19 cellular contexts compared by ENCODE assay signal in the genomic region with DNA sequence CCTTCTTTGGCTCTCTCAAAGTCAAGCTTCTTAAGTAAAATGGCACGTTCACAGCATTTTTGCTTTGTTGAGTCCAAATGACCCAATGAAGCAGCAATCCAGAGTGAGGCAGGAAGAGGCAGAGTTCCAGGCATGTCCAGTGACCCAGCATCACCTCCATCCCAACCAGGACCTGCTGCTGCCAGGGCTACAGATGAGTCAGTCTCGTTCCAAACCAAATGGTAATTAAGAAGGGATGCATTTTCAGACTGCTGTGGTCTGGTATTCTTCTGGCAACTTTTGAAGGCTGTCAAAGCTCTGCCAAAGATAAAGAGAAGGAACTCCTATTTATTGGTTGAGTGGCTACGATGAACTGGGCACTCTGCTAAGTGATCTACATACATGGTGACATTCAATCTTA.
DNase-seq lines count a peak whose midpoint lies in the region; ATAC-seq and TF ChIP-seq lines count a peak whose summit lies in the region.
"Had no signal": no experiment of that assay in that cellular context is flagged by ENCODE, and none has a peak within 500 bp of the region (broad histone marks: within the 10 kb centered on the region; RNA-seq: fewer than 3 reads in every experiment).

No MANE protein-coding gene starts in this region.

- H3K4me3 ChIP-seq in adipocyte (ENCODE audit: low read length) (no peak overlapping the region), fibroblast of the aortic adventitia (ENCODE audit: low read depth, low read length) (no peak overlapping the region), tibial nerve (no peak overlapping the region)
- H3K4me3 ChIP-seq: lower lobe of right lung, skin epidermis, testis had no signal

- WGBS in tibial nerve, 2 donors = 79 to 80% methylated on average over 3 of the region's 3 CpGs

- DNase-seq in GM04504 (ENCODE audit: low read depth) (peak; percentile 92), adipocyte (ENCODE audit: low read depth) (peak; percentile 87), fibroblast of the aortic adventitia (ENCODE audit: low read depth) (peak; percentile 96), tibial nerve (ENCODE audit: low spot score in 2 of 2) (peak; percentile 20 to 36), NCI-H1105 (lab: John Stamatoyannopoulos, UW) (no peak)
- DNase-seq: activated CD8-positive, alpha-beta T cell treated with anti-CD3 and anti-CD28 coated beads for 36 hours; central memory CD4-positive, alpha-beta T cell; DMS 273 treated with DMSO at 0.1 percent for 48 hours; effector CD8-positive, alpha-beta T cell; H7; lower lobe of right lung; naive B cell; NCI-H345; testis had no signal

- no peak overlapping the region for H3K27ac ChIP-seq in tibial nerve
- H3K27ac ChIP-seq: C4-2B, lower lobe of right lung, skin epidermis, testis had no signal

- TF ChIP-seq EP300 in tibial nerve (IDR thresholded peaks at IDR 0.05) = peak in 1 of 2 donors; percentile 36

- H3K9ac ChIP-seq in adipocyte (ENCODE audit: low read length) = no peak overlapping the region

- no peaks in the 10 kb centered on the region for H3K36me3 ChIP-seq in adipocyte (ENCODE audit: control insufficient read depth, insufficient read depth, low read length, severe bottlenecking)
- no peaks in the 10 kb centered on the region for H3K36me3 ChIP-seq in tibial nerve
- H3K36me3 ChIP-seq: lower lobe of right lung had no signal

- H3K4me1 ChIP-seq in adipocyte (ENCODE audit: control insufficient read depth, insufficient read depth, low read length) = peaks cover 17% of the 10 kb centered on the region
- H3K4me1 ChIP-seq in tibial nerve = peaks cover 0 to 9% (median 0%) of the 10 kb centered on the region in 4 donors
- H3K4me1 ChIP-seq: lower lobe of right lung had no signal

- no peak for ATAC-seq in HG03097 (IDR thresholded peaks at IDR 0.05; ENCODE audit: low FRiP score, unreplicated experiment)
- no peak for ATAC-seq in GM18868 (IDR thresholded peaks at IDR 0.05; ENCODE audit: unreplicated experiment)
- ATAC-seq: activated CD8-positive, alpha-beta T cell treated with anti-CD3 and anti-CD28 coated beads for 36 hours; lower lobe of right lung; WTC11 had no signal

- TF ChIP-seq POLR2A in tibial nerve (IDR thresholded peaks at IDR 0.05) = no peak

- H3K27me3 ChIP-seq in adipocyte (replicated peaks; ENCODE audit: control insufficient read depth, insufficient read depth, low read length) (no peaks in the 10 kb centered on the region), tibial nerve (no peaks in the 10 kb centered on the region)
- H3K27me3 ChIP-seq: testis had no signal

- peaks cover 4% of the 10 kb centered on the region for H3K9me3 ChIP-seq in adipocyte (ENCODE audit: control insufficient read depth, low read length)
- no peaks in the 10 kb centered on the region for H3K9me3 ChIP-seq in tibial nerve
- H3K9me3 ChIP-seq: lower lobe of right lung, testis had no signal

- TF ChIP-seq CTCF in fibroblast of the aortic adventitia (IDR thresholded peaks at IDR 0.05; ENCODE audit: insufficient read depth, low read length) (no peak), tibial nerve (IDR thresholded peaks at IDR 0.05) (no peak)
